Comparison of ENCODE assay signal across 10 cellular contexts in genomic region chr12:28583771-28584261, GRCh38.
DNase-seq lines count a peak whose midpoint lies in the region; ATAC-seq and TF ChIP-seq lines count a peak whose summit lies in the region.
"Had no signal": no experiment of that assay in that cellular context is flagged by ENCODE, and none has a peak within 500 bp of the region (broad histone marks: within the 10 kb centered on the region; RNA-seq: fewer than 3 reads in every experiment).

No MANE protein-coding gene starts in this region.

- H3K4me3 ChIP-seq in PC-3 (ENCODE audit: low read length) (no peak overlapping the region), endodermal cell (ENCODE audit: low read length) (no peak overlapping the region)
- H3K4me3 ChIP-seq: right lobe of liver had no signal

- H2BK20ac ChIP-seq in H9 (ENCODE audit: low read depth, low read length, poor library complexity, severe bottlenecking) = no peak overlapping the region

- H3K36me3 ChIP-seq in PC-3 (ENCODE audit: low read depth, low read length) (no peaks in the 10 kb centered on the region), endodermal cell (ENCODE audit: control insufficient read depth, insufficient read depth, low read length) (no peaks in the 10 kb centered on the region)
- H3K36me3 ChIP-seq: right lobe of liver had no signal

- H3K4me1 ChIP-seq in H9 (ENCODE audit: insufficient read depth, low read length) (no peaks in the 10 kb centered on the region), PC-3 (ENCODE audit: insufficient read depth, low read length) (no peaks in the 10 kb centered on the region), endodermal cell (ENCODE audit: control insufficient read depth, insufficient read depth, low read length) (no peaks in the 10 kb centered on the region)
- H3K4me1 ChIP-seq: right lobe of liver had no signal

- H3K18ac ChIP-seq in H9 (ENCODE audit: insufficient read length, low read depth, low read length) = no peak overlapping the region

- intact Hi-C loops in PC-3 (cut with micrococcal nuclease) = no loop called here

- no peak overlapping the region for H2BK15ac ChIP-seq in H9 (ENCODE audit: low read depth, low read length)

- no peaks in the 10 kb centered on the region for H3K23me2 ChIP-seq in H9 (ENCODE audit: insufficient read length, low read depth, low read length, poor library complexity, severe bottlenecking)

- H3K79me2 ChIP-seq in H9 (ENCODE audit: insufficient read depth, low read length) (no peaks in the 10 kb centered on the region), PC-3 (ENCODE audit: low read length) (no peaks in the 10 kb centered on the region)

- POLR2A ChIA-PET in PC-3 (lab: Charles Lee; ENCODE audit: unreplicated experiment) (no interaction called here), HEK293T (lab: Yijun Ruan, JAX) (no interaction called here)

- H3K27ac Mint-ChIP-seq in H9 (0 out of 7 replicates have a peak overlapping the region, but pooled peaks of 1 of the 3 experiments have one; percentile 3), endodermal cell (no peak overlapping the region)

- no peak overlapping the region for H2AK5ac ChIP-seq in H9 (ENCODE audit: insufficient read length, low read length)

- BruUV-seq in PC-3 (replicated peaks; lab: Mats Ljungman, UMichigan) = no TSS peak

- no peaks in the 10 kb centered on the region for H3F3A ChIP-seq in PC-3 (ENCODE audit: low read length, unreplicated experiment)

- in situ Hi-C loops in ACHN (cut with HindIII; ENCODE audit: low pct_ligation_motif_present, low pct_unique_long_range_greater_than_20kb, low sequenced_read_pairs) = no loop called here

- H3K27me3 Mint-ChIP-seq in H9 (ENCODE audit: low read depth) (no peaks in the 10 kb centered on the region), endodermal cell (ENCODE audit: insufficient read depth) (no peaks in the 10 kb centered on the region)

- H2AFZ ChIP-seq in H9 (ENCODE audit: low read length) (no peak overlapping the region), PC-3 (ENCODE audit: low read length) (no peak overlapping the region)

- H2BK120ac ChIP-seq in H9 (ENCODE audit: low read depth, low read length, poor library complexity, severe bottlenecking) = no peak overlapping the region

- H3K4me2 ChIP-seq in H9 (ENCODE audit: insufficient read depth, insufficient read length, low read length) = no peak overlapping the region
- H3K4me2 ChIP-seq in PC-3 (ENCODE audit: low read length) = no peak overlapping the region

- no peak overlapping the region for H2BK12ac ChIP-seq in H9 (ENCODE audit: insufficient read length, low read depth, low read length)

- no peaks in the 10 kb centered on the region for H3K36me3 Mint-ChIP-seq in H9 (ENCODE audit: insufficient read depth in 1 of 3, low read depth in 3 of 3)
- no peaks in the 10 kb centered on the region for H3K36me3 Mint-ChIP-seq in endodermal cell (ENCODE audit: low read depth)

- no CpG with 5 or more reads among the region's 4 CpGs for WGBS in H9 (ENCODE audit: extremely low coverage, insufficient read length, low lambda C conversion rate)
- WGBS in endodermal cell (ENCODE audit: insufficient coverage in 1 of 2, insufficient read length in 1 of 2), 2 experiments = 84 to 96% methylated on average over 3 to 4 of the region's 4 CpGs

- H4K91ac ChIP-seq in H9 (ENCODE audit: insufficient read length, low read depth, low read length) = no peak overlapping the region

- H3K9ac ChIP-seq in H9 (ENCODE audit: extremely low read depth, insufficient read length, low read length) = no peak overlapping the region
- H3K9ac ChIP-seq in PC-3 (ENCODE audit: low read length) = no peak overlapping the region
- no peak overlapping the region for H3K9ac ChIP-seq in endodermal cell (ENCODE audit: extremely low read depth, low read length, poor library complexity, severe bottlenecking)

- H3T11ph ChIP-seq in H9 (ENCODE audit: low read length) = no peak overlapping the region

- H4K20me1 ChIP-seq in H9 (ENCODE audit: control insufficient read depth, insufficient read depth, insufficient read length) (no peaks in the 10 kb centered on the region), PC-3 (ENCODE audit: low read length) (no peaks in the 10 kb centered on the region)

- no peak overlapping the region for H3K27ac ChIP-seq in H9 (ENCODE audit: insufficient read length, low read depth, low read length)
- no peak overlapping the region for H3K27ac ChIP-seq in PC-3 (ENCODE audit: low read length)
- H3K27ac ChIP-seq in endodermal cell (ENCODE audit: low read depth, low read length) = no peak overlapping the region
- H3K27ac ChIP-seq: right lobe of liver had no signal

- ATAC-seq in PC-3 (no peak), HG03095 (IDR thresholded peaks at IDR 0.05; ENCODE audit: unreplicated experiment) (no peak), left lobe of liver (no peak)
- ATAC-seq: right lobe of liver had no signal

- no peaks in the 10 kb centered on the region for H3K79me1 ChIP-seq in H9 (ENCODE audit: insufficient read depth, low read depth, low read length, poor library complexity, severe bottlenecking)

- H3K56ac ChIP-seq in H9 (ENCODE audit: insufficient read length, low read depth, low read length) = no peak overlapping the region

- no peak overlapping the region for H3K4ac ChIP-seq in H9 (ENCODE audit: low read depth, low read length)

- H3K4me1 Mint-ChIP-seq in H9 (no peaks in the 10 kb centered on the region), endodermal cell (no peaks in the 10 kb centered on the region)

- peak; percentile 67 for TF ChIP-seq CTCF in H9 (conservative IDR thresholded peaks at IDR 0.05)
- TF ChIP-seq CTCF in PC-3 (conservative IDR thresholded peaks at IDR 0.05; ENCODE audit: low read depth, low read length) = peak; percentile 58
- TF ChIP-seq CTCF in endodermal cell (conservative IDR thresholded peaks at IDR 0.05) = peak; percentile 79

- no peak overlapping the region for H4K8ac ChIP-seq in H9 (replicated peaks; ENCODE audit: insufficient read length, low read depth, low read length)

- no peak overlapping the region for H3K4me3 Mint-ChIP-seq in H9
- no peak overlapping the region for H3K4me3 Mint-ChIP-seq in endodermal cell

- H4K5ac ChIP-seq in H9 (ENCODE audit: insufficient read length, low read depth, low read length) = no peak overlapping the region

- H3K9me3 Mint-ChIP-seq in H9 (no peaks in the 10 kb centered on the region), endodermal cell (no peaks in the 10 kb centered on the region)

- DNase-seq in ACHN (peak; percentile 10), H9 (no peak), PC-3 (peak; percentile 48), endodermal cell (no peak), left lobe of liver (ENCODE audit: low spot score) (no peak), HEK293T (ENCODE audit: extremely low spot score) (no peak)
- no peak for DNase-seq in activated CD4-positive, alpha-beta T cell treated with anti-CD3 and anti-CD28 coated beads for 1 hour
- DNase-seq: NCI-H524 treated with DMSO at 0.1 percent for 48 hours, right lobe of liver had no signal

- H3K9me3 ChIP-seq in H9 (ENCODE audit: control insufficient read depth, low read depth, low read length) = no peaks in the 10 kb centered on the region
- H3K9me3 ChIP-seq in PC-3 (ENCODE audit: low read length) = no peaks in the 10 kb centered on the region
- H3K9me3 ChIP-seq in endodermal cell (ENCODE audit: control insufficient read depth, low read length) = no peaks in the 10 kb centered on the region
- H3K9me3 ChIP-seq: right lobe of liver had no signal

- no peak overlapping the region for H3K23ac ChIP-seq in H9 (ENCODE audit: insufficient read length, low read depth, low read length)

- no peaks in the 10 kb centered on the region for H3K27me3 ChIP-seq in H9 (ENCODE audit: insufficient read depth, low read length)
- no peaks in the 10 kb centered on the region for H3K27me3 ChIP-seq in PC-3 (ENCODE audit: low read length)
- H3K27me3 ChIP-seq in endodermal cell (ENCODE audit: control insufficient read depth, insufficient read depth, low read length, poor library complexity, severe bottlenecking) = no peaks in the 10 kb centered on the region
- H3K27me3 ChIP-seq: right lobe of liver had no signal

- H2BK5ac ChIP-seq in H9 (ENCODE audit: insufficient read length, low read length) = no peak overlapping the region

- H3K9me2 ChIP-seq in PC-3 (replicated peaks; ENCODE audit: low read length) = no peaks in the 10 kb centered on the region

- CTCF ChIA-PET in PC-3 (lab: Charles Lee) (no interaction called here), HEK293T (lab: Yijun Ruan, JAX) (no interaction called here)

- no peak overlapping the region for H3K14ac ChIP-seq in H9 (ENCODE audit: insufficient read depth, low read length)

TF ChIP-seq in HEK293T, 16 proteins besides CTCF, POLR2A, EP300 and RAD21:
- no peak for TF ChIP-seq NFRKB (IDR thresholded peaks at IDR 0.05)
- no peak for TF ChIP-seq ARNT (IDR thresholded peaks at IDR 0.05)
- TF ChIP-seq BHLHE40 (IDR thresholded peaks at IDR 0.05; ENCODE audit: borderline replicate concordance) = no peak
- no peak for TF ChIP-seq PKNOX1 (IDR thresholded peaks at IDR 0.05)
- TF ChIP-seq TARDBP (IDR thresholded peaks at IDR 0.05) = no peak
- no peak for TF ChIP-seq ELF4 (IDR thresholded peaks at IDR 0.05)
- no peak for TF ChIP-seq FOXA1 (IDR thresholded peaks at IDR 0.05)
- no peak for TF ChIP-seq ZNF384 (IDR thresholded peaks at IDR 0.05)
- TF ChIP-seq SP1 (IDR thresholded peaks at IDR 0.05) = no peak
- TF ChIP-seq LEF1 (IDR thresholded peaks at IDR 0.05; ENCODE audit: borderline replicate concordance) = no peak
- TF ChIP-seq SUZ12 (IDR thresholded peaks at IDR 0.05) = no peak
- TF ChIP-seq CTBP1 (IDR thresholded peaks at IDR 0.05; ENCODE audit: borderline replicate concordance) = no peak
- no peak for TF ChIP-seq FOXK2 (IDR thresholded peaks at IDR 0.05)
- TF ChIP-seq HDGF (IDR thresholded peaks at IDR 0.05; ENCODE audit: borderline replicate concordance) = no peak
- TF ChIP-seq FOXM1 (IDR thresholded peaks at IDR 0.05; ENCODE audit: borderline replicate concordance) = no peak

Comparison
In these comparisons a context has a peak if more than half of its experiments do, and no peak if none do; other contexts are left out.
1. DNase-seq: peak in ACHN (single experiment) and PC-3 (single experiment); none in H9 (single experiment), endodermal cell (single experiment), left lobe of liver (single experiment), activated CD4-positive, alpha-beta T cell treated with anti-CD3 and anti-CD28 coated beads for 1 hour (single experiment) and HEK293T (single experiment).
2. Peak in every context shown above with its lines, with median percentiles within 50 percentile points of each other: CTCF ChIP-seq.